Comparison of ENCODE assay signal across 10 cellular contexts in genomic region chr10:123718544-123719060, GRCh38. TPM values are rescaled to one million over a fixed set of nuclear protein-coding genes. Genes with fewer than 3 reads are reported as not detected.
"Had no signal": no experiment of that assay in that cellular context is flagged by ENCODE, and none has a peak within 500 bp of the region (broad histone marks: within the 10 kb centered on the region; RNA-seq: fewer than 3 reads in every experiment).

No MANE protein-coding gene starts in this region.

- H3K4me1 ChIP-seq: HAP-1 had no signal

- H3K9me3 ChIP-seq: HAP-1 had no signal

- ATAC-seq: HCT116 had no signal

- DNase-seq: GOT3, H7, HFFc6, KBM-7 had no signal

- H3K4me3 ChIP-seq: HAP-1 had no signal

- H3K36me3 ChIP-seq: HAP-1 had no signal

- H3K27ac ChIP-seq: HL-60 had no signal

RNA-seq across cellular contexts. Expression of gene GPR26, which starts 52.4 kb away (rescaled TPM):
- total RNA-seq: H4, HFFc6, HT1080 had no signal
- polyA plus RNA-seq: IgD-negative memory B cell had no signal
